In the genomic region with DNA sequence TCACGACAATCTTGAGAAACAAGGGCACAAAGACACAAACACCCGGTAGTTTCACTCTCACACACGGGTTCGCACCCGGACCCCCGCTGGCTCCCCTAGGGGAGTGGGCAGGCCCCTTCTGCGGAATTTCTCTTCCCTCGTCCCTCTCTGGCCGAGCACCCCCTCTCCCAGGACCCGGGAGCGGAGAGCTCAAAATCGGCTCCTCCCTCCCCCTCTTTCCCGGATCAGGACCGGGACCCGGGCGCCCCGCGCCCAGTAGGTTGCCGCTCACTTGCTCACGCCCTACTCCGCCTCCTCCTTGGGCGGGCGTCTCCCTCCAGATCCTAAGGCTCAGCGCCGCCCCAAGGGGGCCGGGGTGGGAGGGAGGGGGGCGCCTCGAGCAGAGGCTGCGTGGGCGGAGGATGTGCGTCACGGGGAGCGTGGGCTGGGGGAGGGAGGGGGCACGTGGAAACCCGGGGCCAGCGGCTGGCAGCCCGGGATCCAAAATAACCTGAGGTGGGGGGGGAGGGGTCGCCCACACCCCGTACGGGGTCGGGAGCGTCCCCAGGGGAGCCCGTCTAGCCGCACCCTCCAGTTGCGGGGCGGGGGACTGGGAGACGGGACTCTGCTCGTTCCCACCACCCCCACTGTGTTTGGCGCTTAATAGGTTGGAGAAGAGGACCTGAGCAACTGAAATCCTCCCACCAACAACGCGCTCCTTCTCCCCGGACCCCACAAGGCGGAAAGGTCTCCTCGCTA, we compare ENCODE assay signal across 8 cellular contexts. TPM values are rescaled to one million over a fixed set of nuclear protein-coding genes. Genes with fewer than 3 reads are reported as not detected.
DNase-seq lines count a peak whose midpoint lies in the region; ATAC-seq and TF ChIP-seq lines count a peak whose summit lies in the region.

No MANE protein-coding gene starts in this region.

- peaks cover 21% of the 10 kb centered on the region for H3K27me3 Mint-ChIP-seq in glutamatergic neuron (ENCODE audit: unreplicated experiment)
- no peaks in the 10 kb centered on the region for H3K27me3 Mint-ChIP-seq in osteocyte (ENCODE audit: unreplicated experiment)

- no peaks in the 10 kb centered on the region for H3K27me3 ChIP-seq in thymus (ENCODE audit: control insufficient read depth, insufficient read depth)

- ATAC-seq in GM19328 (IDR thresholded peaks at IDR 0.05; ENCODE audit: unreplicated experiment) (peak; percentile 30), HG03558 (IDR thresholded peaks at IDR 0.05; ENCODE audit: extremely low read depth, unreplicated experiment) (peak; percentile 11)

- H3K27ac Mint-ChIP-seq in glutamatergic neuron (ENCODE audit: unreplicated experiment) (peak overlapping the region; percentile 14), osteocyte (ENCODE audit: unreplicated experiment) (peak overlapping the region; percentile 97)

- H3K4me3 Mint-ChIP-seq in glutamatergic neuron (ENCODE audit: unreplicated experiment) (peak overlapping the region; percentile 90), osteocyte (ENCODE audit: unreplicated experiment) (peak overlapping the region; percentile 82)

- H3K36me3 Mint-ChIP-seq in glutamatergic neuron (ENCODE audit: unreplicated experiment) (no peaks in the 10 kb centered on the region), osteocyte (ENCODE audit: unreplicated experiment) (peaks cover 14% of the 10 kb centered on the region)

- under 1% methylated on average over 54 of the region's 54 CpGs for WGBS in thymus

- H3K4me3 ChIP-seq in thymus (ENCODE audit: low read length) = peak overlapping the region; percentile 83

- DNase-seq in Ammon's horn (ENCODE audit: low spot score) (peak; percentile 70), SK-MEL-5 (ENCODE audit: low read depth, low spot score) (peak; percentile 91), glutamatergic neuron (peak; percentile 39), osteocyte (ENCODE audit: extremely low spot score, unreplicated experiment) (peak; percentile 91)
- DNase-seq in activated naive CD4-positive, alpha-beta T cell treated with anti-CD3 and anti-CD28 coated beads, Interleukin-2, amount 50 U/mL, for 16 hours = peak; percentile 93

- in situ Hi-C loops in SK-MEL-5 (cut with HindIII; ENCODE audit: low pct_unique_long_range_greater_than_20kb, low sequenced_read_pairs) = no loop called here

- H3K9me3 ChIP-seq in thymus (ENCODE audit: control insufficient read depth) = no peaks in the 10 kb centered on the region

- TF ChIP-seq CTCF in glutamatergic neuron (IDR thresholded peaks at IDR 0.05; ENCODE audit: partially characterized antibody, unreplicated experiment) (no peak), osteocyte (IDR thresholded peaks at IDR 0.05) (no peak)

- H3K36me3 ChIP-seq in thymus (ENCODE audit: control insufficient read depth, insufficient read depth) = peaks cover 12% of the 10 kb centered on the region

- H3K4me1 Mint-ChIP-seq in glutamatergic neuron (ENCODE audit: low read depth, unreplicated experiment) = peaks cover 17% of the 10 kb centered on the region
- H3K4me1 Mint-ChIP-seq in osteocyte (ENCODE audit: unreplicated experiment) = peaks cover 38% of the 10 kb centered on the region

- peaks cover 9% of the 10 kb centered on the region for H3K9me3 Mint-ChIP-seq in glutamatergic neuron (ENCODE audit: unreplicated experiment)
- no peaks in the 10 kb centered on the region for H3K9me3 Mint-ChIP-seq in osteocyte (ENCODE audit: unreplicated experiment)

- H3K27ac ChIP-seq in thymus (ENCODE audit: low read depth) = peak overlapping the region; percentile 99

- peaks cover 9% of the 10 kb centered on the region for H3K4me1 ChIP-seq in thymus (ENCODE audit: control insufficient read depth, insufficient read depth, low read length)

RNA-seq across cellular contexts. Expression of a gene that starts 1.8 kb away (rescaled TPM):
- 74.0 and 79.0 TPM in 2 replicates for total RNA-seq in SK-MEL-5 (2014; rRNA removed; shearing (Covaris generic))
- polyA plus RNA-seq in SK-MEL-5 (2015; cell fraction: cytosol; rRNA removed) = 62.1 and 63.5 TPM in 2 replicates
- polyA plus RNA-seq in SK-MEL-5 (2015; cell fraction: nucleus; rRNA removed) = 35.8 and 46.9 TPM in 2 replicates
- total RNA-seq in glutamatergic neuron (ENCODE audit: unreplicated experiment) (20.0 TPM), osteocyte (41.9 and 42.8 TPM in 2 replicates)
- 32.7 TPM for polyA plus RNA-seq in thymus

RNA-seq across cellular contexts. Expression of a gene that starts 8.5 kb away (rescaled TPM):
- 30.5 and 30.9 TPM in 2 replicates for total RNA-seq in SK-MEL-5 (2014; rRNA removed; shearing (Covaris generic))
- 23.9 and 29.8 TPM in 2 replicates for polyA plus RNA-seq in SK-MEL-5 (2015; cell fraction: cytosol; rRNA removed)
- polyA plus RNA-seq in SK-MEL-5 (2015; cell fraction: nucleus; rRNA removed) = 47.4 and 57.7 TPM in 2 replicates
- total RNA-seq in glutamatergic neuron (ENCODE audit: unreplicated experiment) (11.5 TPM), osteocyte (12.1 and 14.5 TPM in 2 replicates)
- 9.5 TPM for polyA plus RNA-seq in thymus

RNA-seq across cellular contexts. Expression of a gene that starts 24.0 kb away (rescaled TPM):
- total RNA-seq in SK-MEL-5 (2014; rRNA removed; shearing (Covaris generic)) = 39.6 and 39.7 TPM in 2 replicates
- polyA plus RNA-seq in SK-MEL-5 (2015; cell fraction: cytosol; rRNA removed) = 59.1 and 79.1 TPM in 2 replicates
- polyA plus RNA-seq in SK-MEL-5 (2015; cell fraction: nucleus; rRNA removed) = 236 and 242 TPM in 2 replicates
- total RNA-seq in glutamatergic neuron (ENCODE audit: unreplicated experiment) = 34.4 TPM
- 154 and 161 TPM in 2 replicates for total RNA-seq in osteocyte
- polyA plus RNA-seq in thymus = 236 TPM

RNA-seq across cellular contexts. Expression of a gene that starts 37.2 kb away (rescaled TPM):
- not detected in 2 replicates for total RNA-seq in SK-MEL-5 (2014; rRNA removed; shearing (Covaris generic))
- not detected in 2 replicates for polyA plus RNA-seq in SK-MEL-5 (2015; cell fraction: cytosol; rRNA removed)
- 0.23 TPM in 1 of 2 replicates, not detected in the other for polyA plus RNA-seq in SK-MEL-5 (2015; cell fraction: nucleus; rRNA removed)
- total RNA-seq in glutamatergic neuron (ENCODE audit: unreplicated experiment) = 0.64 TPM
- not detected in 2 replicates for total RNA-seq in osteocyte
- polyA plus RNA-seq in thymus = 0.52 TPM

RNA-seq across cellular contexts. Expression of a gene that starts 41.2 kb away (rescaled TPM):
- total RNA-seq in SK-MEL-5 (2014; rRNA removed; shearing (Covaris generic)) = 4.2 and 6.4 TPM in 2 replicates
- 23.5 and 28.3 TPM in 2 replicates for polyA plus RNA-seq in SK-MEL-5 (2015; cell fraction: cytosol; rRNA removed)
- 24.9 and 26.7 TPM in 2 replicates for polyA plus RNA-seq in SK-MEL-5 (2015; cell fraction: nucleus; rRNA removed)
- total RNA-seq in glutamatergic neuron (ENCODE audit: unreplicated experiment) = 125 TPM
- total RNA-seq in osteocyte = 591 and 603 TPM in 2 replicates
- 22.6 TPM for polyA plus RNA-seq in thymus

Comparison
In these comparisons a context has a peak if more than half of its experiments do, and no peak if none do; other contexts are left out.
1. Peak in every context shown above with its lines: DNase-seq, ATAC-seq, H3K4me3 ChIP-seq and H3K27ac ChIP-seq.
2. DNase-seq: peak in every context shown above with its lines; median percentile 93 in activated naive CD4-positive, alpha-beta T cell treated with anti-CD3 and anti-CD28 coated beads, Interleukin-2, amount 50 U/mL, for 16 hours; 91 in SK-MEL-5; 91 in osteocyte; 70 in Ammon's horn; 39 in glutamatergic neuron.